19 cellular contexts compared by ENCODE assay signal in the genomic region with DNA sequence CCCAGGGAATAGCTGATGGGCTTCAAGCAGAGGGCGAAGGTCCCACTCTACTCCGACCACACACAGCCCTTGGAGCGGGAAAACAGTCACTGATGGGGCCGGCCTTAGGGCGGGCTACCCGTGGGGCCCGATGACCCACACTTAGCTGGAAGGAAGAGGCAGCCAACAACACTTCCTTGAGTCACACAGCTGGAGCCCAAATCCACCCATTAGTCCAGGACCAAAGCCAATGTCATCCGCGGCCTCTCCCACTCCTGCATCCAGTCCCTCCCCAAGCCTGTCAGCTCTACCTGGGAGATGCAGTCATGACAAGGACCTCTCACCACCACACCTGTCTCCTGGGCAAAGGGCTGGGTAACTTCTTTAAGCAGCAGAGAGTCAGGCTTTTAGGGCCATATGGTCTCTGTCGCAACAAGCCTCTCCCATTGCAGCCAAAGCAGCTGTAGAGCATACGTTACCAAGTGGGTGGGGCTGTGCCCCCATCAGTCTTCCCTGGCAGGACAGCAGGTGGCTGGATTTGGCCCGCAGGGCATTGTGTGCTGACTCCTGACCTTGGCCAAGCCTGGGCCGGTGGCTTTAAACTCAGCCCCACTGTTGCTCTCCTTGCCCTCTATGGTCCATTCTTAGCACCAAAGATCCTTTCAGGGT.
DNase-seq lines count a peak whose midpoint lies in the region; ATAC-seq, FAIRE-seq and TF ChIP-seq lines count a peak whose summit lies in the region.
"Had no signal": no experiment of that assay in that cellular context is flagged by ENCODE, and none has a peak within 500 bp of the region (broad histone marks: within the 10 kb centered on the region; RNA-seq: fewer than 3 reads in every experiment).

No MANE protein-coding gene starts in this region.

- FAIRE-seq in HTR-8/SVneo (lab: Jason Lieb, UNC), result no peak
- FAIRE-seq: GM12878, islet of Langerhans, RCC 7860 had no signal

- no peak overlapping the region for H3K4me3 ChIP-seq in fibroblast of villous mesenchyme (ENCODE audit: low read depth, low read length)
- H3K4me3 ChIP-seq: BLaER1, cardiac muscle cell, GM12878, HAP-1, smooth muscle cell had no signal

- intact Hi-C loops in sciatic nerve (cut with DNase I), result loop anchor here (10.0 kb wide), 1 partner anchor 80 kb away; no protein-coding TSS in a partner anchor

- ATAC-seq in sciatic nerve (peak; percentile 58), HG02610 (IDR thresholded peaks at IDR 0.05; ENCODE audit: unreplicated experiment) (no peak), GM19395 (IDR thresholded peaks at IDR 0.05; ENCODE audit: unreplicated experiment) (no peak)
- ATAC-seq: activated CD4-positive, alpha-beta T cell treated with anti-CD3 and anti-CD28 coated beads for 36 hours; GM12878 had no signal

- no peak for TF ChIP-seq CTCF in fibroblast of villous mesenchyme (IDR thresholded peaks at IDR 0.05; ENCODE audit: insufficient read depth, low read depth, low read length)

- DNase-seq in ELR (ENCODE audit: low read depth) (peak; percentile 73), NCI-H1694 treated with DMSO at 0.1 percent for 48 hours (lab: John Stamatoyannopoulos, UW) (peak; percentile 52), fibroblast of villous mesenchyme (ENCODE audit: low read depth) (peak; percentile 47), sciatic nerve (ENCODE audit: low spot score) (no peak), HTR-8/SVneo (ENCODE audit: insufficient read length, low spot score) (no peak), dedifferentiated amniotic fluid mesenchymal stem cell (ENCODE audit: extremely low spot score) (no peak)
- DNase-seq: activated CD4-positive, alpha-beta T cell treated with anti-CD3 and anti-CD28 coated beads for 36 hours; NCI-H146; NCI-H526; stimulated activated naive CD4-positive, alpha-beta T cell had no signal

Comparison
In these comparisons a context has a peak if more than half of its experiments do, and no peak if none do; other contexts are left out.
1. DNase-seq: peak in ELR (single experiment), NCI-H1694 treated with DMSO at 0.1 percent for 48 hours (single experiment) and fibroblast of villous mesenchyme (single experiment); none in sciatic nerve (single experiment), HTR-8/SVneo (single experiment) and dedifferentiated amniotic fluid mesenchymal stem cell (single experiment).